8 cellular contexts compared by ENCODE assay signal in the genomic region with DNA sequence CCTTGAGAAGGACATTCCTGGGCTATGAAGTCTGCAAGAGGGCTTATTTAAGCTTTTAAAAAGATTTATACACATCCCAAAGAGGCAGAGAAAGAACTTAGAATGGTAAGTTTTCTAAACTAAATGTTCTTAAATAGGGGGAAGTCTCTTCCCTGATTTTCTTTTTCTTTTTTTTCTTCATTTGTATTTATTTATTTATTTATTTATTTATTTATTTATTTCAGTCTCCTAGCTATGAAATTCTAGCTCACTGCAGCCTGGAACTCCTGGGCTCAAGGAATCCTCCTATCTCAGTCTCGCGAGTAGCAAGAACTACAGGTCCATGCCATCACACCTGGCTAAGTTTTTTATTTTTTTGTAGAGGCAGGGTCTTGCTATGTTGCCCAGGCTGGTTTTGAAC. TPM values are rescaled to one million over a fixed set of nuclear protein-coding genes. Genes with fewer than 3 reads are reported as not detected.
"Had no signal": no experiment of that assay in that cellular context is flagged by ENCODE, and none has a peak within 500 bp of the region (broad histone marks: within the 10 kb centered on the region; RNA-seq: fewer than 3 reads in every experiment).

No MANE protein-coding gene starts in this region.

- DNase-seq: GOT3, H7, IMR-90, KG1 had no signal

- H3K36me3 ChIP-seq: HAP-1 had no signal

- ATAC-seq: HCT116 had no signal

- H3K9me3 ChIP-seq: HAP-1 had no signal

- H3K4me3 ChIP-seq: HAP-1, K562 had no signal

RNA-seq across cellular contexts. Expression of a gene that starts 12.7 kb away (rescaled TPM):
- total RNA-seq: HT-29, IMR-90 had no signal
- polyA plus RNA-seq: IMR-90 had no signal
